In the genomic region with DNA sequence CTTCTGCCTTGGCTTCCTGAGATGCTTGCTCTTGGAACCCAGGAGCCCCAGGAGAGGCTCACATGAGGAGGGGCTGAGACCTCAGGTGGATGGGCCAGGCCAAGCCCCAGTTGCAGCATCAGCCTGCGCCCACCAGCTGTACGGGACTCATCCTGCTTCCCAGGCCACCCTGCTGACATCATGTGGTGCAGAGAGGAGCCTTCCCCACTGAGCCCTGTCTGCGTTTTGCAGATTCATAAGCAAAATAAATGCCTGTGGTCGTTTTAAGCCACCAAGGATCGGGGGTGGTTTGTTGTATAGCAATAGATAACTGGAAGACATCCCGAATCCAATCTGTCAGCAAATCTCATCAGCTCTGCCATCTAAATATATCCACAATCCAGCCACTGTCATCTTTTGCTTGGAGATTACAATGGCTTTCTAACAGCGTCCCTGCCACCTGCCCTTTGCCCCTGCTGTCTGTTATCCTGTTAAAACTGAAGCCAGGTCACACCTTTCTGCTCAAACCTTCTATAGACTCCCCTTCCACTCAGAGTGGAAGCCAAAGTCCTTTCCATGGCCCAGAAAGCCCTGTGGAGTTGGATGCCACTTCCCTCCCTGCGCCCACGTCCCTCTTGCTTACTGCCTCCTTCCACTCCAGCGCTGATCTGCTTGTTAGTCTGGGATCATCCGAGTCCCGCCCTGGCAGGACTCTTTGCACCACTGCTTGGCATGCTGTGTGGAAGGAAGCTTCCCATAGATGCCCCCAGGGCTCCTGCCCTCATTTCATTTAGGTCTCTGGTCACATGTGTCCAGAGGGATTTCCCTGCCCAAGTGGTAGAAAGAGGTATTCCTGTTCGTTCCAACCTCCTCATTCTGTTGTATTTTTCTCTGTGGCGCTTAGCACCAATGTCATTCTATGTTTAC, we compare ENCODE assay signal across 22 cellular contexts. TPM values are rescaled to one million over a fixed set of nuclear protein-coding genes. Genes with fewer than 3 reads are reported as not detected.
DNase-seq lines count a peak whose midpoint lies in the region; ATAC-seq, FAIRE-seq and TF ChIP-seq lines count a peak whose summit lies in the region.
"Had no signal": no experiment of that assay in that cellular context is flagged by ENCODE, and none has a peak within 500 bp of the region (broad histone marks: within the 10 kb centered on the region; RNA-seq: fewer than 3 reads in every experiment).

No MANE protein-coding gene starts in this region.

- in situ Hi-C loops in astrocyte of the spinal cord (cut with HindIII; ENCODE audit: low sequenced_read_pairs) (no loop called here), HepG2 (cut with HindIII; ENCODE audit: extremely low pct_ligation_motif_present, low pct_unique_long_range_greater_than_20kb) (no loop called here)

- peak; percentile 30 for FAIRE-seq in HepG2 (lab: Jason Lieb, UNC)
- FAIRE-seq: D721Med, GM19239, keratinocyte, pancreas had no signal

- H3K27me3 ChIP-seq in right cardiac atrium (ENCODE audit: control insufficient read depth, insufficient read depth) (no peaks in the 10 kb centered on the region), HepG2 (ENCODE audit: control insufficient read depth in 1 of 2, insufficient read depth in 2 of 2, low read length in 2 of 2) (peaks cover 0 to 32% of the 10 kb centered on the region in 2 experiments; a peak in 3 of 5 replicates)
- H3K27me3 ChIP-seq: pancreas had no signal

- ATAC-seq in left ventricle myocardium superior (no peak), right cardiac atrium (no peak), HepG2 (peak; percentile 16; the same call in 2 of the 3 replicates), GM18873 (IDR thresholded peaks at IDR 0.05; ENCODE audit: low FRiP score, unreplicated experiment) (no peak), GM21360 (IDR thresholded peaks at IDR 0.05; ENCODE audit: unreplicated experiment) (no peak), HG02759 (IDR thresholded peaks at IDR 0.05; ENCODE audit: unreplicated experiment) (no peak)
- ATAC-seq: activated CD8-positive, alpha-beta memory T cell treated with anti-CD3 and anti-CD28 coated beads, Interleukin-2, amount 10 ng/mL, durations not matched to agents 7 days and 5 days; pancreas; upper lobe of right lung had no signal

- no peaks in the 10 kb centered on the region for H3K36me3 ChIP-seq in HepG2 (replicated peaks in 1 of 2; ENCODE audit: control insufficient read depth in 1 of 2, insufficient read depth in 2 of 2, low read length in 2 of 2)
- H3K36me3 ChIP-seq: pancreas, upper lobe of right lung had no signal

- no peak for TF ChIP-seq CTCF in astrocyte of the spinal cord (IDR thresholded peaks at IDR 0.05; ENCODE audit: low read depth, low read length)
- no peak for TF ChIP-seq CTCF in HepG2 (CRISPR knock-in tag; IDR thresholded peaks at IDR 0.05)

- no peak overlapping the region for H3K27ac ChIP-seq in right cardiac atrium (ENCODE audit: low read length)
- H3K27ac ChIP-seq in HepG2 (ENCODE audit: extremely low read length, insufficient read depth, low read length): no peak overlapping the region
- H3K27ac ChIP-seq: pancreas, skin epidermis, upper lobe of right lung had no signal

- no peaks in the 10 kb centered on the region for H3K4me1 ChIP-seq in right cardiac atrium (ENCODE audit: control insufficient read depth, insufficient read depth, low read length)
- peaks cover 20% of the 10 kb centered on the region for H3K4me1 ChIP-seq in HepG2 (ENCODE audit: insufficient read depth, low read length)
- H3K4me1 ChIP-seq: pancreas, upper lobe of right lung had no signal

- H2AFZ ChIP-seq in HepG2 (ENCODE audit: low read length): no peak overlapping the region

- H3K9me3 ChIP-seq in right cardiac atrium (ENCODE audit: control insufficient read depth, low read length): no peaks in the 10 kb centered on the region
- no peaks in the 10 kb centered on the region for H3K9me3 ChIP-seq in HepG2 (ENCODE audit: low read length)
- H3K9me3 ChIP-seq: pancreas, upper lobe of right lung had no signal

- TF ChIP-seq EP300 in HepG2 (IDR thresholded peaks at IDR 0.05; ENCODE audit: low read depth in 2 of 2, low read length in 2 of 2) (no peak), HepG2 (CRISPR knock-in tag; IDR thresholded peaks at IDR 0.05; ENCODE audit: borderline replicate concordance) (no peak)

- H3K79me2 ChIP-seq in HepG2 (ENCODE audit: insufficient read depth, low read length): no peaks in the 10 kb centered on the region

- H3K4me3 ChIP-seq in right cardiac atrium (ENCODE audit: low read length): no peak overlapping the region
- no peak overlapping the region for H3K4me3 ChIP-seq in astrocyte of the spinal cord (ENCODE audit: low read depth, low read length)
- no peak overlapping the region for H3K4me3 ChIP-seq in HepG2 (replicated peaks in 1 of 3; ENCODE audit: insufficient read depth in 1 of 3, low read depth in 2 of 3, low read length in 3 of 3)
- H3K4me3 ChIP-seq: pancreas, skin epidermis, upper lobe of right lung had no signal

- 58% methylated on average over 14 of the region's 14 CpGs for WGBS in right cardiac atrium
- WGBS in HepG2 (ENCODE audit: low lambda C conversion rate): 6% methylated on average over 13 of the region's 14 CpGs

- no peak overlapping the region for H3K4me2 ChIP-seq in HepG2 (ENCODE audit: low read depth, low read length)

- H3K9ac ChIP-seq in HepG2 (ENCODE audit: insufficient read depth, low read depth, low read length): no peak overlapping the region

- POLR2A ChIA-PET in HepG2 (lab: Yijun Ruan, JAX): no interaction called here

- TF ChIP-seq POLR2A in HepG2 (IDR thresholded peaks at IDR 0.05; ENCODE audit: insufficient read depth in 1 of 2, low read depth in 2 of 2, low read length in 2 of 2): no peak

- no TSS peak for BruUV-seq in HepG2 (replicated peaks; lab: Mats Ljungman, UMichigan)

- DNase-seq in left ventricle myocardium superior: peak; percentile 4
- DNase-seq in right cardiac atrium: no peak
- peak; percentile 67 for DNase-seq in astrocyte of the spinal cord (ENCODE audit: low read depth, low spot score)
- no peak for DNase-seq in HepG2 (ENCODE audit: low spot score)
- DNase-seq in SIG-M5 (lab: John Stamatoyannopoulos, UW): no peak
- DNase-seq: activated CD8-positive, alpha-beta memory T cell treated with anti-CD3 and anti-CD28 coated beads, Interleukin-2, amount 10 ng/mL, durations not matched to agents 7 days and 5 days; activated gamma-delta T cell; NCI-H187; NCI-H748 treated with DMSO at 0.1 percent for 48 hours; pancreas; upper lobe of right lung had no signal

- CTCF ChIA-PET in HepG2 (lab: Yijun Ruan, JAX; ENCODE audit: low intra/inter-chr PET ratio, low total read pairs): no interaction called here

- TF ChIP-seq RAD21 in HepG2 (CRISPR knock-in tag; IDR thresholded peaks at IDR 0.05): no peak

- intact Hi-C loops in left ventricle myocardium superior (cut with micrococcal nuclease) (no loop called here), right cardiac atrium (cut with DNase I) (no loop called here), HepG2 (cut with micrococcal nuclease; ENCODE audit: unreplicated experiment) (no loop called here)

- no peaks in the 10 kb centered on the region for H4K20me1 ChIP-seq in HepG2 (ENCODE audit: insufficient read depth, low read length)

RNA-seq across cellular contexts. Expression of gene MLN, which starts 24.0 kb away (rescaled TPM):
- not detected for total RNA-seq in left ventricle myocardium superior
- total RNA-seq in right cardiac atrium: not detected
- polyA plus RNA-seq in right cardiac atrium: not detected
- total RNA-seq in HepG2 (2016; rRNA removed; fragmentation: Illumina TruSeq; extraction: Trizol): not detected in 2 replicates
- not detected in 2 replicates for total RNA-seq in HepG2 (2016; cell fraction: cytosol; rRNA removed; fragmentation: Illumina TruSeq; extraction: Trizol; ENCODE audit: low read depth)
- total RNA-seq in HepG2 (2016; cell fraction: insoluble cytoplasmic fraction; rRNA removed; fragmentation: Illumina TruSeq; extraction: Trizol): not detected in 2 replicates
- total RNA-seq in HepG2 (2016; cell fraction: membrane; rRNA removed; fragmentation: Illumina TruSeq; extraction: Trizol): not detected in 2 replicates
- not detected in 2 replicates for total RNA-seq in HepG2 (2016; cell fraction: nucleus; rRNA removed; fragmentation: Illumina TruSeq; extraction: Trizol)
- not detected in 2 replicates for polyA plus RNA-seq in HepG2 (2011; rRNA removed)
- not detected in 2 replicates for polyA plus RNA-seq in HepG2 (2011; cell fraction: cytosol; rRNA removed)
- not detected in 2 replicates for polyA plus RNA-seq in HepG2 (2011; cell fraction: nucleus; rRNA removed)
- not detected in 2 replicates for polyA plus RNA-seq in HepG2 (2012)
- polyA plus RNA-seq in HepG2 (2016; cell fraction: cytosol; fragmentation: Illumina TruSeq; extraction: Trizol; ENCODE audit: low read depth): not detected in 2 replicates
- not detected in 2 replicates for polyA plus RNA-seq in HepG2 (2016; cell fraction: insoluble cytoplasmic fraction; fragmentation: Illumina TruSeq; extraction: Trizol; ENCODE audit: low read depth)
- polyA plus RNA-seq in HepG2 (2016; cell fraction: membrane; fragmentation: Illumina TruSeq; extraction: Trizol; ENCODE audit: low read depth): not detected in 2 replicates
- polyA plus RNA-seq in HepG2 (2016; cell fraction: nucleus; fragmentation: Illumina TruSeq; extraction: Trizol; ENCODE audit: insufficient read depth, low read depth): not detected in 2 replicates
- polyA minus RNA-seq in HepG2 (2011; rRNA and poly(A)+ RNA removed; ENCODE audit: low replicate concordance): not detected in 2 replicates
- not detected in 2 replicates for polyA minus RNA-seq in HepG2 (2011; cell fraction: cytosol; rRNA and poly(A)+ RNA removed)
- polyA minus RNA-seq in HepG2 (2011; cell fraction: nucleus; rRNA and poly(A)+ RNA removed): not detected in 2 replicates
- total RNA-seq: activated CD8-positive, alpha-beta memory T cell treated with anti-CD3 and anti-CD28 coated beads, Interleukin-2, amount 10 ng/mL, durations not matched to agents 7 days and 5 days; HT1080; MCF 10A; mononuclear cell; pancreas; T-helper 1 cell treated with Interleukin-12 subunit alpha and Interleukin-12 subunit beta and Interleukin-4 antibody, amounts not matched to agents 30 ng/mL and 1 ng/mL, for 36 hours; upper lobe of right lung had no signal
- polyA plus RNA-seq: keratinocyte, pancreas had no signal

RNA-seq across cellular contexts. Expression of gene LEMD2, which starts 38.9 kb away (rescaled TPM):
- total RNA-seq in left ventricle myocardium superior: 22.5 TPM
- 10 to 100 TPM; 29.5 to 34.6 (median 32.9) TPM for total RNA-seq in right cardiac atrium
- polyA plus RNA-seq in right cardiac atrium: 33.2 TPM
- 17.9 and 45.2 TPM in 2 replicates for total RNA-seq in HepG2 (2016; rRNA removed; fragmentation: Illumina TruSeq; extraction: Trizol)
- 14.2 and 15.8 TPM in 2 replicates for total RNA-seq in HepG2 (2016; cell fraction: cytosol; rRNA removed; fragmentation: Illumina TruSeq; extraction: Trizol; ENCODE audit: low read depth)
- 16.3 and 48.1 TPM in 2 replicates for total RNA-seq in HepG2 (2016; cell fraction: insoluble cytoplasmic fraction; rRNA removed; fragmentation: Illumina TruSeq; extraction: Trizol)
- total RNA-seq in HepG2 (2016; cell fraction: membrane; rRNA removed; fragmentation: Illumina TruSeq; extraction: Trizol): 19.9 and 22.2 TPM in 2 replicates
- total RNA-seq in HepG2 (2016; cell fraction: nucleus; rRNA removed; fragmentation: Illumina TruSeq; extraction: Trizol): 44.0 and 55.5 TPM in 2 replicates
- 62.9 and 76.2 TPM in 2 replicates for polyA plus RNA-seq in HepG2 (2011; rRNA removed)
- polyA plus RNA-seq in HepG2 (2011; cell fraction: cytosol; rRNA removed): 45.0 and 49.7 TPM in 2 replicates
- polyA plus RNA-seq in HepG2 (2011; cell fraction: nucleus; rRNA removed): 115 and 140 TPM in 2 replicates
- 46.9 and 65.3 TPM in 2 replicates for polyA plus RNA-seq in HepG2 (2012)
- 6.6 and 7.4 TPM in 2 replicates for polyA plus RNA-seq in HepG2 (2016; cell fraction: cytosol; fragmentation: Illumina TruSeq; extraction: Trizol; ENCODE audit: low read depth)
- 14.0 and 18.6 TPM in 2 replicates for polyA plus RNA-seq in HepG2 (2016; cell fraction: insoluble cytoplasmic fraction; fragmentation: Illumina TruSeq; extraction: Trizol; ENCODE audit: low read depth)
- 12.6 and 12.8 TPM in 2 replicates for polyA plus RNA-seq in HepG2 (2016; cell fraction: membrane; fragmentation: Illumina TruSeq; extraction: Trizol; ENCODE audit: low read depth)
- 87.5 and 97.1 TPM in 2 replicates for polyA plus RNA-seq in HepG2 (2016; cell fraction: nucleus; fragmentation: Illumina TruSeq; extraction: Trizol; ENCODE audit: insufficient read depth, low read depth)
- 43.4 and 90.0 TPM in 2 replicates for polyA minus RNA-seq in HepG2 (2011; rRNA and poly(A)+ RNA removed; ENCODE audit: low replicate concordance)
- 30.7 and 35.8 TPM in 2 replicates for polyA minus RNA-seq in HepG2 (2011; cell fraction: cytosol; rRNA and poly(A)+ RNA removed)
- 80.9 and 103 TPM in 2 replicates for polyA minus RNA-seq in HepG2 (2011; cell fraction: nucleus; rRNA and poly(A)+ RNA removed)

Comparison
In these comparisons a context has a peak if more than half of its experiments do, and no peak if none do; other contexts are left out.
1. DNase-seq: peak in left ventricle myocardium superior (single experiment) and astrocyte of the spinal cord (single experiment); none in right cardiac atrium (0 of 3), HepG2 (single experiment) and SIG-M5 (single experiment).